Comparison of ENCODE assay signal across 20 cellular contexts in the genomic region with DNA sequence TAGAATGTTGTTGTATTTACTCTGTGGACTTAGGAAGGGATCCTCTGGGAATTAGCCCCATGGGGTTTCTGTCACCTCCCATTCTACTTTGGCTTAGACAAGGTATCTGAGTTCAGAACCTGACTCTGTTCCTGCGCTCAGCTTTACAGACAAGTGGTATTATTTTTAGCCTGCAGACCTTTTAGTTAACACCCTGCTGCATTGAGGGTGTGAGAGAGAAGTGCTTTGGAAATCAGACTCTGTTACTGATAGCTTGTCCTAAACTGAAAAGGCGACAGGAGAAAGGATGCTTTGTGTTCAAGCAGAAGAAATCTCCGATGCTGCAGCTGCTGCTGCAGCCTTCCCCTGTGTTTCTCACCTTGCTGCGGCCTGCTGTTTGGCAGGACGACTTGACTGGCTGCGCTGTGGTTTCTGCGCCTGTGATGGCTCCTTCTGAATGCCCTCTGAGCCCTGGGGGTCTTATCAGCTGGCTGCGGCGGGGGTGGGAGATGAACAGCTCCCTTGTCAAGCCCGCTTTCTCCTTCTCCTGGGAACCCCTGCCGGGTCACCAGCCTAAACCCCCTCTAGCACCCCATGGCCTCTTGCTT.
"Had no signal": no experiment of that assay in that cellular context is flagged by ENCODE, and none has a peak within 500 bp of the region (broad histone marks: within the 10 kb centered on the region; RNA-seq: fewer than 3 reads in every experiment).

No MANE protein-coding gene starts in this region.

- H3K4me1 ChIP-seq: suprapubic skin had no signal

- H3K27ac ChIP-seq: coronary artery, neutrophil, suprapubic skin had no signal

- H3K4me3 ChIP-seq: coronary artery, suprapubic skin had no signal

- H3K4me3 Mint-ChIP-seq: activated CD4-positive, alpha-beta T cell treated with anti-CD3 and anti-CD28 coated beads, Interleukin-2, amount 10 ng/mL, durations not matched to agents 24 days and 14 days; activated CD8-positive, alpha-beta T cell treated with anti-CD3 and anti-CD28 coated beads, Interleukin-2, amount 10 ng/mL, durations not matched to agents 7 days and 5 days; activated naive CD8-positive, alpha-beta T cell; immature natural killer cell; naive thymus-derived CD4-positive, alpha-beta T cell; type B pancreatic cell had no signal

- ATAC-seq: activated CD8-positive, alpha-beta T cell treated with anti-CD3 and anti-CD28 coated beads, Interleukin-2, amount 10 ng/mL, durations not matched to agents 7 days and 5 days; naive thymus-derived CD4-positive, alpha-beta T cell had no signal

- DNase-seq: activated CD4-positive, alpha-beta T cell treated with anti-CD3 and anti-CD28 coated beads, Interleukin-2, amount 10 ng/mL, durations not matched to agents 24 days and 14 days; activated CD4-positive, CD25-positive, alpha-beta regulatory T cell; activated CD8-positive, alpha-beta memory T cell treated with anti-CD3 and anti-CD28 coated beads, Interleukin-2, amount 50 U/mL, for 4 hours; activated CD8-positive, alpha-beta T cell treated with anti-CD3 and anti-CD28 coated beads, Interleukin-2, amount 10 ng/mL, durations not matched to agents 7 days and 5 days; activated gamma-delta T cell; activated T-cell treated with anti-CD3 and anti-CD28 coated beads, Interleukin-2, amount 50 U/mL, for 48 hours; amniotic stem cell; central memory CD4-positive, alpha-beta T cell; foreskin fibroblast; immature natural killer cell; naive thymus-derived CD4-positive, alpha-beta T cell; small intestine; stimulated activated CD4-positive, alpha-beta T cell treated with anti-CD3 and anti-CD28 coated beads, Interleukin-4, amount 100 ng/mL, for 24 hours; stimulated activated naive CD4-positive, alpha-beta T cell; SW 1271 had no signal

- H3K36me3 ChIP-seq: neutrophil, suprapubic skin had no signal

- H3K9me3 ChIP-seq: neutrophil, suprapubic skin had no signal

- H3K27me3 ChIP-seq: neutrophil, suprapubic skin had no signal

- H3K4me1 Mint-ChIP-seq: activated CD4-positive, alpha-beta T cell treated with anti-CD3 and anti-CD28 coated beads, Interleukin-2, amount 10 ng/mL, durations not matched to agents 24 days and 14 days; immature natural killer cell; naive thymus-derived CD4-positive, alpha-beta T cell had no signal

- FAIRE-seq: small intestine had no signal

- H3K27ac Mint-ChIP-seq: activated CD4-positive, alpha-beta T cell treated with anti-CD3 and anti-CD28 coated beads, Interleukin-2, amount 10 ng/mL, durations not matched to agents 24 days and 14 days; activated CD8-positive, alpha-beta T cell treated with anti-CD3 and anti-CD28 coated beads, Interleukin-2, amount 10 ng/mL, durations not matched to agents 7 days and 5 days; activated naive CD8-positive, alpha-beta T cell; immature natural killer cell; naive thymus-derived CD4-positive, alpha-beta T cell; type B pancreatic cell had no signal

- H3K36me3 Mint-ChIP-seq: activated naive CD8-positive, alpha-beta T cell; immature natural killer cell; naive thymus-derived CD4-positive, alpha-beta T cell; type B pancreatic cell had no signal

- H3K27me3 Mint-ChIP-seq: activated CD4-positive, alpha-beta T cell treated with anti-CD3 and anti-CD28 coated beads, Interleukin-2, amount 10 ng/mL, durations not matched to agents 24 days and 14 days had no signal

- H3K9me3 Mint-ChIP-seq: activated CD4-positive, alpha-beta T cell treated with anti-CD3 and anti-CD28 coated beads, Interleukin-2, amount 10 ng/mL, durations not matched to agents 24 days and 14 days; type B pancreatic cell had no signal
